1 cellular context compared by ENCODE assay signal in the genomic region with DNA sequence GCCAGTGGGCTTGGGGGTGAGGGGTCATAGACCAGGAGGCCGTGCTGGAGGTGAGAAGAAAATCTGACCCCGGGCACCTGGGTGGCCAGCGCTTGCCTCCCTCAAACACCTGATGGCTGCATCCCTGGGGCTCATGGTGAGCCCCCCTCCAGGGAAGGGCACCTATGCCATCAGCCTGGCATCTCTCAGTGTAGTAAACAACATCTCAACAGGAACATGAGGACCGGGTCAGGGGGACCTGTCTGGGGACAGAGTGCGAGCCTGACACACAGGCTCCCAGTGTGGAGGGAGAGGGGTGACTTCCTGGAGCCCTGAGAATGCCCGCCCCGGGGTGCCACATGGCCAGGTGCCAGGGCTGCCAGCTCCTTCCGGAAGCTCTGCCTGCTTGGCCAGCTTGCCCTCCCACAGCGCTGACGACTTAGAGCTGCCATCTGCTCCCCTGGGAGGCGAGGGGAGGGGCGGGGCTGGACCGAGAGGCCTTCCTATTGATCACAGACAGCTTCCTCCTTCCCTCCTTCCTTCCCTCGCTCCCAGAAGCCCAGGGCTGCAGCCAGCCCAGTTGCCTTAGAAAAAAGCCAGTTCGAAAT.
TF ChIP-seq lines count a peak whose summit lies in the region.

No MANE protein-coding gene starts in this region.

TF ChIP-seq in HepG2, 621 proteins besides CTCF, POLR2A, EP300 and RAD21:
- TF ChIP-seq, protein P1, sequence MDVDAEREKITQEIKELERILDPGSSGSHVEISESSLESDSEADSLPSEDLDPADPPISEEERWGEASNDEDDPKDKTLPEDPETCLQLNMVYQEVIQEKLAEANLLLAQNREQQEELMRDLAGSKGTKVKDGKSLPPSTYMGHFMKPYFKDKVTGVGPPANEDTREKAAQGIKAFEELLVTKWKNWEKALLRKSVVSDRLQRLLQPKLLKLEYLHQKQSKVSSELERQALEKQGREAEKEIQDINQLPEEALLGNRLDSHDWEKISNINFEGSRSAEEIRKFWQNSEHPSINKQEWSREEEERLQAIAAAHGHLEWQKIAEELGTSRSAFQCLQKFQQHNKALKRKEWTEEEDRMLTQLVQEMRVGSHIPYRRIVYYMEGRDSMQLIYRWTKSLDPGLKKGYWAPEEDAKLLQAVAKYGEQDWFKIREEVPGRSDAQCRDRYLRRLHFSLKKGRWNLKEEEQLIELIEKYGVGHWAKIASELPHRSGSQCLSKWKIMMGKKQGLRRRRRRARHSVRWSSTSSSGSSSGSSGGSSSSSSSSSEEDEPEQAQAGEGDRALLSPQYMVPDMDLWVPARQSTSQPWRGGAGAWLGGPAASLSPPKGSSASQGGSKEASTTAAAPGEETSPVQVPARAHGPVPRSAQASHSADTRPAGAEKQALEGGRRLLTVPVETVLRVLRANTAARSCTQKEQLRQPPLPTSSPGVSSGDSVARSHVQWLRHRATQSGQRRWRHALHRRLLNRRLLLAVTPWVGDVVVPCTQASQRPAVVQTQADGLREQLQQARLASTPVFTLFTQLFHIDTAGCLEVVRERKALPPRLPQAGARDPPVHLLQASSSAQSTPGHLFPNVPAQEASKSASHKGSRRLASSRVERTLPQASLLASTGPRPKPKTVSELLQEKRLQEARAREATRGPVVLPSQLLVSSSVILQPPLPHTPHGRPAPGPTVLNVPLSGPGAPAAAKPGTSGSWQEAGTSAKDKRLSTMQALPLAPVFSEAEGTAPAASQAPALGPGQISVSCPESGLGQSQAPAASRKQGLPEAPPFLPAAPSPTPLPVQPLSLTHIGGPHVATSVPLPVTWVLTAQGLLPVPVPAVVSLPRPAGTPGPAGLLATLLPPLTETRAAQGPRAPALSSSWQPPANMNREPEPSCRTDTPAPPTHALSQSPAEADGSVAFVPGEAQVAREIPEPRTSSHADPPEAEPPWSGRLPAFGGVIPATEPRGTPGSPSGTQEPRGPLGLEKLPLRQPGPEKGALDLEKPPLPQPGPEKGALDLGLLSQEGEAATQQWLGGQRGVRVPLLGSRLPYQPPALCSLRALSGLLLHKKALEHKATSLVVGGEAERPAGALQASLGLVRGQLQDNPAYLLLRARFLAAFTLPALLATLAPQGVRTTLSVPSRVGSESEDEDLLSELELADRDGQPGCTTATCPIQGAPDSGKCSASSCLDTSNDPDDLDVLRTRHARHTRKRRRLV (CRISPR knock-in tag; IDR thresholded peaks at IDR 0.05): no peak
- TF ChIP-seq ZNF547 (CRISPR knock-in tag; IDR thresholded peaks at IDR 0.05) (no peak), ZNF335 (CRISPR knock-in tag; IDR thresholded peaks at IDR 0.05) (no peak), SRSF4 (IDR thresholded peaks at IDR 0.05; ENCODE audit: low read depth, low read length, poor library complexity, severe bottlenecking) (no peak), ZKSCAN5 (CRISPR knock-in tag; IDR thresholded peaks at IDR 0.05) (no peak), ZNF124 (CRISPR knock-in tag; IDR thresholded peaks at IDR 0.05) (no peak)
- TF ChIP-seq, protein P2, sequence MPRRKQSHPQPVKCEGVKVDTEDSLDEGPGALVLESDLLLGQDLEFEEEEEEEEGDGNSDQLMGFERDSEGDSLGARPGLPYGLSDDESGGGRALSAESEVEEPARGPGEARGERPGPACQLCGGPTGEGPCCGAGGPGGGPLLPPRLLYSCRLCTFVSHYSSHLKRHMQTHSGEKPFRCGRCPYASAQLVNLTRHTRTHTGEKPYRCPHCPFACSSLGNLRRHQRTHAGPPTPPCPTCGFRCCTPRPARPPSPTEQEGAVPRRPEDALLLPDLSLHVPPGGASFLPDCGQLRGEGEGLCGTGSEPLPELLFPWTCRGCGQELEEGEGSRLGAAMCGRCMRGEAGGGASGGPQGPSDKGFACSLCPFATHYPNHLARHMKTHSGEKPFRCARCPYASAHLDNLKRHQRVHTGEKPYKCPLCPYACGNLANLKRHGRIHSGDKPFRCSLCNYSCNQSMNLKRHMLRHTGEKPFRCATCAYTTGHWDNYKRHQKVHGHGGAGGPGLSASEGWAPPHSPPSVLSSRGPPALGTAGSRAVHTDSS (CRISPR knock-in tag; conservative IDR thresholded peaks at IDR 0.05): no peak
- TF ChIP-seq, protein P3, sequence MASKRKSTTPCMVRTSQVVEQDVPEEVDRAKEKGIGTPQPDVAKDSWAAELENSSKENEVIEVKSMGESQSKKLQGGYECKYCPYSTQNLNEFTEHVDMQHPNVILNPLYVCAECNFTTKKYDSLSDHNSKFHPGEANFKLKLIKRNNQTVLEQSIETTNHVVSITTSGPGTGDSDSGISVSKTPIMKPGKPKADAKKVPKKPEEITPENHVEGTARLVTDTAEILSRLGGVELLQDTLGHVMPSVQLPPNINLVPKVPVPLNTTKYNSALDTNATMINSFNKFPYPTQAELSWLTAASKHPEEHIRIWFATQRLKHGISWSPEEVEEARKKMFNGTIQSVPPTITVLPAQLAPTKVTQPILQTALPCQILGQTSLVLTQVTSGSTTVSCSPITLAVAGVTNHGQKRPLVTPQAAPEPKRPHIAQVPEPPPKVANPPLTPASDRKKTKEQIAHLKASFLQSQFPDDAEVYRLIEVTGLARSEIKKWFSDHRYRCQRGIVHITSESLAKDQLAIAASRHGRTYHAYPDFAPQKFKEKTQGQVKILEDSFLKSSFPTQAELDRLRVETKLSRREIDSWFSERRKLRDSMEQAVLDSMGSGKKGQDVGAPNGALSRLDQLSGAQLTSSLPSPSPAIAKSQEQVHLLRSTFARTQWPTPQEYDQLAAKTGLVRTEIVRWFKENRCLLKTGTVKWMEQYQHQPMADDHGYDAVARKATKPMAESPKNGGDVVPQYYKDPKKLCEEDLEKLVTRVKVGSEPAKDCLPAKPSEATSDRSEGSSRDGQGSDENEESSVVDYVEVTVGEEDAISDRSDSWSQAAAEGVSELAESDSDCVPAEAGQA (IDR thresholded peaks at IDR 0.05; ENCODE audit: low read depth): no peak
- TF ChIP-seq, protein P3 (CRISPR knock-in tag; IDR thresholded peaks at IDR 0.05; ENCODE audit: borderline replicate concordance): no peak
- TF ChIP-seq, protein P4, sequence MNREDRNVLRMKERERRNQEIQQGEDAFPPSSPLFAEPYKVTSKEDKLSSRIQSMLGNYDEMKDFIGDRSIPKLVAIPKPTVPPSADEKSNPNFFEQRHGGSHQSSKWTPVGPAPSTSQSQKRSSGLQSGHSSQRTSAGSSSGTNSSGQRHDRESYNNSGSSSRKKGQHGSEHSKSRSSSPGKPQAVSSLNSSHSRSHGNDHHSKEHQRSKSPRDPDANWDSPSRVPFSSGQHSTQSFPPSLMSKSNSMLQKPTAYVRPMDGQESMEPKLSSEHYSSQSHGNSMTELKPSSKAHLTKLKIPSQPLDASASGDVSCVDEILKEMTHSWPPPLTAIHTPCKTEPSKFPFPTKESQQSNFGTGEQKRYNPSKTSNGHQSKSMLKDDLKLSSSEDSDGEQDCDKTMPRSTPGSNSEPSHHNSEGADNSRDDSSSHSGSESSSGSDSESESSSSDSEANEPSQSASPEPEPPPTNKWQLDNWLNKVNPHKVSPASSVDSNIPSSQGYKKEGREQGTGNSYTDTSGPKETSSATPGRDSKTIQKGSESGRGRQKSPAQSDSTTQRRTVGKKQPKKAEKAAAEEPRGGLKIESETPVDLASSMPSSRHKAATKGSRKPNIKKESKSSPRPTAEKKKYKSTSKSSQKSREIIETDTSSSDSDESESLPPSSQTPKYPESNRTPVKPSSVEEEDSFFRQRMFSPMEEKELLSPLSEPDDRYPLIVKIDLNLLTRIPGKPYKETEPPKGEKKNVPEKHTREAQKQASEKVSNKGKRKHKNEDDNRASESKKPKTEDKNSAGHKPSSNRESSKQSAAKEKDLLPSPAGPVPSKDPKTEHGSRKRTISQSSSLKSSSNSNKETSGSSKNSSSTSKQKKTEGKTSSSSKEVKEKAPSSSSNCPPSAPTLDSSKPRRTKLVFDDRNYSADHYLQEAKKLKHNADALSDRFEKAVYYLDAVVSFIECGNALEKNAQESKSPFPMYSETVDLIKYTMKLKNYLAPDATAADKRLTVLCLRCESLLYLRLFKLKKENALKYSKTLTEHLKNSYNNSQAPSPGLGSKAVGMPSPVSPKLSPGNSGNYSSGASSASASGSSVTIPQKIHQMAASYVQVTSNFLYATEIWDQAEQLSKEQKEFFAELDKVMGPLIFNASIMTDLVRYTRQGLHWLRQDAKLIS (CRISPR knock-in tag; IDR thresholded peaks at IDR 0.05): no peak
- TF ChIP-seq, protein P5, sequence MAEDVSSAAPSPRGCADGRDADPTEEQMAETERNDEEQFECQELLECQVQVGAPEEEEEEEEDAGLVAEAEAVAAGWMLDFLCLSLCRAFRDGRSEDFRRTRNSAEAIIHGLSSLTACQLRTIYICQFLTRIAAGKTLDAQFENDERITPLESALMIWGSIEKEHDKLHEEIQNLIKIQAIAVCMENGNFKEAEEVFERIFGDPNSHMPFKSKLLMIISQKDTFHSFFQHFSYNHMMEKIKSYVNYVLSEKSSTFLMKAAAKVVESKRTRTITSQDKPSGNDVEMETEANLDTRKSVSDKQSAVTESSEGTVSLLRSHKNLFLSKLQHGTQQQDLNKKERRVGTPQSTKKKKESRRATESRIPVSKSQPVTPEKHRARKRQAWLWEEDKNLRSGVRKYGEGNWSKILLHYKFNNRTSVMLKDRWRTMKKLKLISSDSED (CRISPR knock-in tag; IDR thresholded peaks at IDR 0.05): no peak
